1 cellular context compared by ENCODE assay signal in the genomic region with DNA sequence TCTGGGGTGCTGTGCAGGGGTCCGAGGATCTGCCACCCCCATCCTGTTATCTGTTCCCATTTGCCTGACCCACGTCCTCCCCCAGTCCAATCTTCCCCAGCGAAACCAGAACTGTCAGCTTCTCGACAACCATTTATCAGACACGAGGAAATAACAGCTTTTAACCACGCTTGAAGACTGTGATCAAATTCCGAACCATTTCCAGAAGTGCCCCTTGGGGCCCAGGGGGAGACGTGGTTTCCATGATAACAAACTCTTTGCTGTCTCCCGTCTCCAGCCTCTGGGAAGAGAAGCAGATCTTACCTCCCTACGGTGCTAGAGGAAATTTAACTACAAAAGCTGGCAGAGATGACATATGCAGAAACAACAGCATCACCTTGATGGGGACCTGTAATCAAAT.
TF ChIP-seq lines count a peak whose summit lies in the region.

No MANE protein-coding gene starts in this region.

TF ChIP-seq in GM23338, 12 proteins besides CTCF, POLR2A, EP300 and RAD21 (continued from another document):
- TF ChIP-seq, protein P1, sequence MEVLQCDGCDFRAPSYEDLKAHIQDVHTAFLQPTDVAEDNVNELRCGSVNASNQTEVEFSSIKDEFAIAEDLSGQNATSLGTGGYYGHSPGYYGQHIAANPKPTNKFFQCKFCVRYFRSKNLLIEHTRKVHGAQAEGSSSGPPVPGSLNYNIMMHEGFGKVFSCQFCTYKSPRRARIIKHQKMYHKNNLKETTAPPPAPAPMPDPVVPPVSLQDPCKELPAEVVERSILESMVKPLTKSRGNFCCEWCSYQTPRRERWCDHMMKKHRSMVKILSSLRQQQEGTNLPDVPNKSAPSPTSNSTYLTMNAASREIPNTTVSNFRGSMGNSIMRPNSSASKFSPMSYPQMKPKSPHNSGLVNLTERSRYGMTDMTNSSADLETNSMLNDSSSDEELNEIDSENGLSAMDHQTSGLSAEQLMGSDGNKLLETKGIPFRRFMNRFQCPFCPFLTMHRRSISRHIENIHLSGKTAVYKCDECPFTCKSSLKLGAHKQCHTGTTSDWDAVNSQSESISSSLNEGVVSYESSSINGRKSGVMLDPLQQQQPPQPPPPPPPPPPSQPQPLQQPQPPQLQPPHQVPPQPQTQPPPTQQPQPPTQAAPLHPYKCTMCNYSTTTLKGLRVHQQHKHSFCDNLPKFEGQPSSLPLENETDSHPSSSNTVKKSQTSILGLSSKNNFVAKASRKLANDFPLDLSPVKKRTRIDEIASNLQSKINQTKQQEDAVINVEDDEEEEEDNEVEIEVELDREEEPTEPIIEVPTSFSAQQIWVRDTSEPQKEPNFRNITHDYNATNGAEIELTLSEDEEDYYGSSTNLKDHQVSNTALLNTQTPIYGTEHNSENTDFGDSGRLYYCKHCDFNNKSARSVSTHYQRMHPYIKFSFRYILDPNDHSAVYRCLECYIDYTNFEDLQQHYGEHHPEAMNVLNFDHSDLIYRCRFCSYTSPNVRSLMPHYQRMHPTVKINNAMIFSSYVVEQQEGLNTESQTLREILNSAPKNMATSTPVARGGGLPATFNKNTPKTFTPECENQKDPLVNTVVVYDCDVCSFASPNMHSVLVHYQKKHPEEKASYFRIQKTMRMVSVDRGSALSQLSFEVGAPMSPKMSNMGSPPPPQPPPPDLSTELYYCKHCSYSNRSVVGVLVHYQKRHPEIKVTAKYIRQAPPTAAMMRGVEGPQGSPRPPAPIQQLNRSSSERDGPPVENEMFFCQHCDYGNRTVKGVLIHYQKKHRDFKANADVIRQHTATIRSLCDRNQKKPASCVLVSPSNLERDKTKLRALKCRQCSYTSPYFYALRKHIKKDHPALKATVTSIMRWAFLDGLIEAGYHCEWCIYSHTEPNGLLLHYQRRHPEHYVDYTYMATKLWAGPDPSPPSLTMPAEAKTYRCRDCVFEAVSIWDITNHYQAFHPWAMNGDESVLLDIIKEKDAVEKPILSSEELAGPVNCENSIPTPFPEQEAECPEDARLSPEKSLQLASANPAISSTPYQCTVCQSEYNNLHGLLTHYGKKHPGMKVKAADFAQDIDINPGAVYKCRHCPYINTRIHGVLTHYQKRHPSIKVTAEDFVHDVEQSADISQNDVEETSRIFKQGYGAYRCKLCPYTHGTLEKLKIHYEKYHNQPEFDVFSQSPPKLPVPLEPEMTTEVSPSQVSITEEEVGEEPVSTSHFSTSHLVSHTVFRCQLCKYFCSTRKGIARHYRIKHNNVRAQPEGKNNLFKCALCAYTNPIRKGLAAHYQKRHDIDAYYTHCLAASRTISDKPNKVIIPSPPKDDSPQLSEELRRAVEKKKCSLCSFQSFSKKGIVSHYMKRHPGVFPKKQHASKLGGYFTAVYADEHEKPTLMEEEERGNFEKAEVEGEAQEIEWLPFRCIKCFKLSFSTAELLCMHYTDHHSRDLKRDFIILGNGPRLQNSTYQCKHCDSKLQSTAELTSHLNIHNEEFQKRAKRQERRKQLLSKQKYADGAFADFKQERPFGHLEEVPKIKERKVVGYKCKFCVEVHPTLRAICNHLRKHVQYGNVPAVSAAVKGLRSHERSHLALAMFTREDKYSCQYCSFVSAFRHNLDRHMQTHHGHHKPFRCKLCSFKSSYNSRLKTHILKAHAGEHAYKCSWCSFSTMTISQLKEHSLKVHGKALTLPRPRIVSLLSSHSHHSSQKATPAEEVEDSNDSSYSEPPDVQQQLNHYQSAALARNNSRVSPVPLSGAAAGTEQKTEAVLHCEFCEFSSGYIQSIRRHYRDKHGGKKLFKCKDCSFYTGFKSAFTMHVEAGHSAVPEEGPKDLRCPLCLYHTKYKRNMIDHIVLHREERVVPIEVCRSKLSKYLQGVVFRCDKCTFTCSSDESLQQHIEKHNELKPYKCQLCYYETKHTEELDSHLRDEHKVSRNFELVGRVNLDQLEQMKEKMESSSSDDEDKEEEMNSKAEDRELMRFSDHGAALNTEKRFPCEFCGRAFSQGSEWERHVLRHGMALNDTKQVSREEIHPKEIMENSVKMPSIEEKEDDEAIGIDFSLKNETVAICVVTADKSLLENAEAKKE (CRISPR knock-in tag; IDR thresholded peaks at IDR 0.05) = no peak
- TF ChIP-seq EZH2phosphoT487 (IDR thresholded peaks at IDR 0.05; ENCODE audit: unreplicated experiment) (no peak), JUNB (IDR thresholded peaks at IDR 0.05; ENCODE audit: unreplicated experiment) (no peak), ZNF331 (CRISPR knock-in tag; IDR thresholded peaks at IDR 0.05; ENCODE audit: low read depth) (no peak), EZH2 (IDR thresholded peaks at IDR 0.05; ENCODE audit: low read depth, unreplicated experiment) (no peak), CREB1 (CRISPR knock-in tag; IDR thresholded peaks at IDR 0.05; ENCODE audit: low read depth) (no peak)
- TF ChIP-seq, protein P2, sequence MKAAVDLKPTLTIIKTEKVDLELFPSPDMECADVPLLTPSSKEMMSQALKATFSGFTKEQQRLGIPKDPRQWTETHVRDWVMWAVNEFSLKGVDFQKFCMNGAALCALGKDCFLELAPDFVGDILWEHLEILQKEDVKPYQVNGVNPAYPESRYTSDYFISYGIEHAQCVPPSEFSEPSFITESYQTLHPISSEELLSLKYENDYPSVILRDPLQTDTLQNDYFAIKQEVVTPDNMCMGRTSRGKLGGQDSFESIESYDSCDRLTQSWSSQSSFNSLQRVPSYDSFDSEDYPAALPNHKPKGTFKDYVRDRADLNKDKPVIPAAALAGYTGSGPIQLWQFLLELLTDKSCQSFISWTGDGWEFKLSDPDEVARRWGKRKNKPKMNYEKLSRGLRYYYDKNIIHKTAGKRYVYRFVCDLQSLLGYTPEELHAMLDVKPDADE (IDR thresholded peaks at IDR 0.05) = no peak
- TF ChIP-seq, protein P3, sequence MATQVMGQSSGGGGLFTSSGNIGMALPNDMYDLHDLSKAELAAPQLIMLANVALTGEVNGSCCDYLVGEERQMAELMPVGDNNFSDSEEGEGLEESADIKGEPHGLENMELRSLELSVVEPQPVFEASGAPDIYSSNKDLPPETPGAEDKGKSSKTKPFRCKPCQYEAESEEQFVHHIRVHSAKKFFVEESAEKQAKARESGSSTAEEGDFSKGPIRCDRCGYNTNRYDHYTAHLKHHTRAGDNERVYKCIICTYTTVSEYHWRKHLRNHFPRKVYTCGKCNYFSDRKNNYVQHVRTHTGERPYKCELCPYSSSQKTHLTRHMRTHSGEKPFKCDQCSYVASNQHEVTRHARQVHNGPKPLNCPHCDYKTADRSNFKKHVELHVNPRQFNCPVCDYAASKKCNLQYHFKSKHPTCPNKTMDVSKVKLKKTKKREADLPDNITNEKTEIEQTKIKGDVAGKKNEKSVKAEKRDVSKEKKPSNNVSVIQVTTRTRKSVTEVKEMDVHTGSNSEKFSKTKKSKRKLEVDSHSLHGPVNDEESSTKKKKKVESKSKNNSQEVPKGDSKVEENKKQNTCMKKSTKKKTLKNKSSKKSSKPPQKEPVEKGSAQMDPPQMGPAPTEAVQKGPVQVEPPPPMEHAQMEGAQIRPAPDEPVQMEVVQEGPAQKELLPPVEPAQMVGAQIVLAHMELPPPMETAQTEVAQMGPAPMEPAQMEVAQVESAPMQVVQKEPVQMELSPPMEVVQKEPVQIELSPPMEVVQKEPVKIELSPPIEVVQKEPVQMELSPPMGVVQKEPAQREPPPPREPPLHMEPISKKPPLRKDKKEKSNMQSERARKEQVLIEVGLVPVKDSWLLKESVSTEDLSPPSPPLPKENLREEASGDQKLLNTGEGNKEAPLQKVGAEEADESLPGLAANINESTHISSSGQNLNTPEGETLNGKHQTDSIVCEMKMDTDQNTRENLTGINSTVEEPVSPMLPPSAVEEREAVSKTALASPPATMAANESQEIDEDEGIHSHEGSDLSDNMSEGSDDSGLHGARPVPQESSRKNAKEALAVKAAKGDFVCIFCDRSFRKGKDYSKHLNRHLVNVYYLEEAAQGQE (IDR thresholded peaks at IDR 0.05; ENCODE audit: unreplicated experiment) = no peak
